29 cellular contexts compared by ENCODE assay signal in genomic region chr16:23402100-23402499, GRCh38. TPM values are rescaled to one million over a fixed set of nuclear protein-coding genes. Genes with fewer than 3 reads are reported as not detected.
DNase-seq lines count a peak whose midpoint lies in the region; ATAC-seq, FAIRE-seq and TF ChIP-seq lines count a peak whose summit lies in the region.
"Had no signal": no experiment of that assay in that cellular context is flagged by ENCODE, and none has a peak within 500 bp of the region (broad histone marks: within the 10 kb centered on the region; RNA-seq: fewer than 3 reads in every experiment).

No MANE protein-coding gene starts in this region.

- TF ChIP-seq CTCF in HepG2 (CRISPR knock-in tag; IDR thresholded peaks at IDR 0.05) (no peak), right lobe of liver (IDR thresholded peaks at IDR 0.05) (no peak), MM.1S (IDR thresholded peaks at IDR 0.05; ENCODE audit: low read length) (no peak), K562 (IDR thresholded peaks at IDR 0.05 in 2 of 3, conservative IDR thresholded peaks at IDR 0.05 in 1 of 3; ENCODE audit: insufficient read depth in 2 of 3, low read depth in 1 of 3, low read length in 3 of 3) (no peak), pancreas (IDR thresholded peaks at IDR 0.05) (no peak)

- TF ChIP-seq POLR2A in HepG2 (IDR thresholded peaks at IDR 0.05; ENCODE audit: insufficient read depth in 1 of 2, low read depth in 2 of 2, low read length in 2 of 2) (no peak), right lobe of liver (IDR thresholded peaks at IDR 0.05) (no peak), K562 (conservative IDR thresholded peaks at IDR 0.05) (no peak)

- H3K79me2 ChIP-seq in HepG2 (ENCODE audit: insufficient read depth, low read length) (no peaks in the 10 kb centered on the region), MM.1S (ENCODE audit: low read length) (no peaks in the 10 kb centered on the region), K562 (ENCODE audit: control insufficient read depth, insufficient read depth, low read length) (no peaks in the 10 kb centered on the region), GM23248 (ENCODE audit: insufficient read depth) (no peaks in the 10 kb centered on the region)

- no peak for ATAC-seq in HepG2
- ATAC-seq in right lobe of liver, result no peak
- ATAC-seq in K562, result no peak
- no peak for ATAC-seq in pancreas
- ATAC-seq: GM12878 had no signal

- H3K27me3 ChIP-seq in HepG2 (ENCODE audit: control insufficient read depth in 1 of 2, insufficient read depth in 2 of 2, low read length in 2 of 2) (no peaks in the 10 kb centered on the region), right lobe of liver (no peaks in the 10 kb centered on the region), MM.1S (replicated peaks; ENCODE audit: insufficient read depth, low read length) (no peaks in the 10 kb centered on the region), K562 (ENCODE audit: control insufficient read depth in 2 of 2, insufficient read depth in 2 of 2, low read length in 2 of 2) (no peaks in the 10 kb centered on the region), pancreas (no peaks in the 10 kb centered on the region), GM23248 (replicated peaks; ENCODE audit: insufficient read depth) (no peaks in the 10 kb centered on the region)
- H3K27me3 ChIP-seq: BE2C, BLaER1 had no signal

- H3K36me3 Mint-ChIP-seq in activated T-helper 2 cell treated with anti-CD3 and anti-CD28 coated beads, Interferon-gamma antibody, Interleukin-2, Interleukin-4, amounts not matched to agents 10 μg/mL and 5 μg/mL and 100 μg/mL, durations not matched to agents 14 hours and 24 hours and 36 hours (ENCODE audit: low read depth), result peaks cover 38% of the 10 kb centered on the region

- H3K9ac ChIP-seq in HepG2 (ENCODE audit: insufficient read depth, low read depth, low read length), result no peak overlapping the region
- H3K9ac ChIP-seq in MM.1S (ENCODE audit: low read length), result no peak overlapping the region
- H3K9ac ChIP-seq in K562 (ENCODE audit: insufficient read depth in 1 of 2, low read depth in 2 of 2, low read length in 2 of 2), result no peak overlapping the region
- H3K9ac ChIP-seq in GM23248, result no peak overlapping the region
- H3K9ac ChIP-seq: BLaER1 had no signal

- H3F3A ChIP-seq in MM.1S (ENCODE audit: insufficient read depth, low read length) (peaks cover 45% of the 10 kb centered on the region), GM23248 (ENCODE audit: insufficient read depth) (no peaks in the 10 kb centered on the region)

- 99% methylated on average over 2 of the region's 2 CpGs for WGBS in HepG2 (ENCODE audit: low lambda C conversion rate)
- 100% methylated on average over 2 of the region's 2 CpGs for WGBS in right lobe of liver (ENCODE audit: insufficient coverage, low coverage, low lambda C conversion rate, missing lambda C conversion rate)
- 83% methylated on average over 2 of the region's 2 CpGs for WGBS in K562 (ENCODE audit: insufficient coverage, low coverage, missing lambda C conversion rate)
- 98 to 99% methylated on average over 2 of the region's 2 CpGs for WGBS in pancreas, 2 donors
- WGBS in GM23248 (ENCODE audit: low coverage in 1 of 2, low lambda C conversion rate in 2 of 2, missing lambda C conversion rate in 2 of 2), 2 experiments, result 94 to 96% methylated on average over 2 of the region's 2 CpGs

- DNase-seq in HepG2 (ENCODE audit: low spot score), result no peak
- DNase-seq in right lobe of liver, result no peak
- no peak for DNase-seq in MM.1S
- DNase-seq in K562 (ENCODE audit: extremely low read depth in 1 of 4, low spot score in 3 of 4), result no peak
- DNase-seq in pancreas, result no peak
- DNase-seq in activated T-helper 2 cell treated with anti-CD3 and anti-CD28 coated beads, Interferon-gamma antibody, Interleukin-2, Interleukin-4, amounts not matched to agents 10 μg/mL and 5 μg/mL and 100 μg/mL, durations not matched to agents 14 hours and 24 hours and 36 hours (ENCODE audit: low spot score), result no peak
- no peak for DNase-seq in GM23248
- no peak for DNase-seq in UCSD-AML1 (lab: John Stamatoyannopoulos, UW; ENCODE audit: unreplicated experiment)
- DNase-seq: 8988T; ACHN; BE2C; C1 segment of cervical spinal cord; CD4-positive, alpha-beta memory T cell; CD4-positive, CD25-positive, alpha-beta regulatory T cell; CD8-positive, alpha-beta memory T cell; COR-L47; DMS 273 treated with DMSO at 0.1 percent for 48 hours; DMS153; DMS53; DMS79; DND-41; EL; GDM1 had no signal

- TF ChIP-seq EP300 in HepG2 (IDR thresholded peaks at IDR 0.05; ENCODE audit: low read depth in 2 of 2, low read length in 2 of 2) (no peak), HepG2 (CRISPR knock-in tag; IDR thresholded peaks at IDR 0.05; ENCODE audit: borderline replicate concordance) (no peak), K562 (IDR thresholded peaks at IDR 0.05; ENCODE audit: low read length) (no peak)

- H3K9me2 ChIP-seq in MM.1S (replicated peaks; ENCODE audit: insufficient read depth, low read length) (no peaks in the 10 kb centered on the region), GM23248 (ENCODE audit: insufficient read depth) (no peaks in the 10 kb centered on the region)

- H3K9me3 Mint-ChIP-seq in activated T-helper 2 cell treated with anti-CD3 and anti-CD28 coated beads, Interferon-gamma antibody, Interleukin-2, Interleukin-4, amounts not matched to agents 10 μg/mL and 5 μg/mL and 100 μg/mL, durations not matched to agents 14 hours and 24 hours and 36 hours, result no peaks in the 10 kb centered on the region
- H3K9me3 Mint-ChIP-seq: CD14-positive monocyte; CD4-positive, alpha-beta memory T cell; CD4-positive, CD25-positive, alpha-beta regulatory T cell; CD8-positive, alpha-beta memory T cell had no signal

- H3K4me2 ChIP-seq in HepG2 (ENCODE audit: low read depth, low read length) (no peak overlapping the region), MM.1S (ENCODE audit: low read depth, low read length) (no peak overlapping the region), K562 (ENCODE audit: insufficient read depth, low read length) (no peak overlapping the region), GM23248 (ENCODE audit: unreplicated experiment) (no peak overlapping the region)
- H3K4me2 ChIP-seq: BLaER1 had no signal

- peaks cover 31 to 86% of the 10 kb centered on the region in 2 experiments for H3K36me3 ChIP-seq in HepG2 (replicated peaks in 1 of 2; ENCODE audit: control insufficient read depth in 1 of 2, insufficient read depth in 2 of 2, low read length in 2 of 2)
- peaks cover 0 to 61% (median 8%) of the 10 kb centered on the region in 4 donors for H3K36me3 ChIP-seq in right lobe of liver
- no peaks in the 10 kb centered on the region for H3K36me3 ChIP-seq in MM.1S (replicated peaks; ENCODE audit: insufficient read depth, low read length)
- peaks cover 69% of the 10 kb centered on the region; the same call in 2 of the 3 replicates for H3K36me3 ChIP-seq in K562 (ENCODE audit: control insufficient read depth, insufficient read depth, low read length)
- peaks cover 0 to 27% (median 0%) of the 10 kb centered on the region in 3 donors for H3K36me3 ChIP-seq in pancreas
- peaks cover 33% of the 10 kb centered on the region for H3K36me3 ChIP-seq in GM23248 (ENCODE audit: low read depth)

- POLR2A ChIA-PET in HepG2 (lab: Yijun Ruan, JAX), result no interaction called here
- POLR2A ChIA-PET in K562 (lab: Yijun Ruan, JAX), result interaction anchor here (0.7 to 3.7 kb wide), 2 partner anchors 13 to 19 kb away, joined by 3 to 9 read pairs; no protein-coding TSS in a partner anchor

- in situ Hi-C loops in HepG2 (cut with HindIII; ENCODE audit: extremely low pct_ligation_motif_present, low pct_unique_long_range_greater_than_20kb) (no loop called here), K562 (cut with MboI) (no loop called here), GM23248 (cut with MboI) (no loop called here)

- no peak for FAIRE-seq in HepG2 (lab: Jason Lieb, UNC)
- FAIRE-seq in K562 (lab: Jason Lieb, UNC), result no peak
- FAIRE-seq in pancreas (lab: Jason Lieb, UNC), result no peak
- FAIRE-seq: A204.1, GM12878, GM12892, GM18507 had no signal

- no peak overlapping the region for H3K27ac ChIP-seq in HepG2 (ENCODE audit: extremely low read length, insufficient read depth, low read length)
- no peak overlapping the region for H3K27ac ChIP-seq in right lobe of liver
- H3K27ac ChIP-seq in MM.1S (ENCODE audit: low read length), result peak overlapping the region; percentile 97
- no peak overlapping the region for H3K27ac ChIP-seq in K562 (ENCODE audit: extremely low read depth, low read depth, low read length)
- peak overlapping the region; percentile 18 to 77 (median 52) for H3K27ac ChIP-seq in pancreas
- H3K27ac ChIP-seq in GM23248, result no peak overlapping the region
- H3K27ac ChIP-seq: BLaER1 had no signal

- H4K20me1 ChIP-seq in HepG2 (ENCODE audit: insufficient read depth, low read length) (no peaks in the 10 kb centered on the region), MM.1S (ENCODE audit: insufficient read depth, low read length) (no peaks in the 10 kb centered on the region), K562 (replicated peaks; ENCODE audit: control insufficient read depth, insufficient read depth, low read length) (0 out of 2 replicates have a peak, but pooled peaks cover 5% of the 10 kb centered on the region), GM23248 (ENCODE audit: insufficient read depth) (no peaks in the 10 kb centered on the region)
- H4K20me1 ChIP-seq: BLaER1 had no signal

- no peaks in the 10 kb centered on the region for H3K4me1 Mint-ChIP-seq in activated T-helper 2 cell treated with anti-CD3 and anti-CD28 coated beads, Interferon-gamma antibody, Interleukin-2, Interleukin-4, amounts not matched to agents 10 μg/mL and 5 μg/mL and 100 μg/mL, durations not matched to agents 14 hours and 24 hours and 36 hours (ENCODE audit: low read depth)
- H3K4me1 Mint-ChIP-seq: CD14-positive monocyte; CD4-positive, CD25-positive, alpha-beta regulatory T cell; CD8-positive, alpha-beta memory T cell had no signal

- no peak overlapping the region for H2AFZ ChIP-seq in HepG2 (ENCODE audit: low read length)
- no peak overlapping the region for H2AFZ ChIP-seq in MM.1S (ENCODE audit: low read length)
- no peak overlapping the region for H2AFZ ChIP-seq in K562 (ENCODE audit: low read depth, low read length)
- H2AFZ ChIP-seq in GM23248, result no peak overlapping the region

- BruUV-seq in HepG2 (replicated peaks; lab: Mats Ljungman, UMichigan), result no TSS peak
- no TSS peak for BruUV-seq in K562 (replicated peaks; lab: Mats Ljungman, UMichigan)

- no peak overlapping the region for H3K27ac Mint-ChIP-seq in activated T-helper 2 cell treated with anti-CD3 and anti-CD28 coated beads, Interferon-gamma antibody, Interleukin-2, Interleukin-4, amounts not matched to agents 10 μg/mL and 5 μg/mL and 100 μg/mL, durations not matched to agents 14 hours and 24 hours and 36 hours
- H3K27ac Mint-ChIP-seq: CD14-positive monocyte; CD4-positive, alpha-beta memory T cell; CD4-positive, CD25-positive, alpha-beta regulatory T cell had no signal

- no peak overlapping the region for H3K4me3 Mint-ChIP-seq in activated T-helper 2 cell treated with anti-CD3 and anti-CD28 coated beads, Interferon-gamma antibody, Interleukin-2, Interleukin-4, amounts not matched to agents 10 μg/mL and 5 μg/mL and 100 μg/mL, durations not matched to agents 14 hours and 24 hours and 36 hours (ENCODE audit: low read depth)
- H3K4me3 Mint-ChIP-seq: CD14-positive monocyte; CD4-positive, alpha-beta memory T cell; CD4-positive, CD25-positive, alpha-beta regulatory T cell; CD8-positive, alpha-beta memory T cell had no signal

- intact Hi-C loops in HepG2 (cut with micrococcal nuclease; ENCODE audit: unreplicated experiment), result no loop called here
- intact Hi-C loops in right lobe of liver (cut with DNase I), result no loop called here
- intact Hi-C loops in K562 (cut with micrococcal nuclease), result no loop called here
- intact Hi-C loops in pancreas (cut with DNase I), result no loop called here
- intact Hi-C loops in activated T-helper 2 cell treated with anti-CD3 and anti-CD28 coated beads, Interferon-gamma antibody, Interleukin-2, Interleukin-4, amounts not matched to agents 10 μg/mL and 5 μg/mL and 100 μg/mL, durations not matched to agents 14 hours and 24 hours and 36 hours (cut with micrococcal nuclease), result no loop called here

- H3K4me1 ChIP-seq in HepG2 (ENCODE audit: insufficient read depth, low read length), result no peaks in the 10 kb centered on the region
- H3K4me1 ChIP-seq in right lobe of liver, result no peaks in the 10 kb centered on the region
- H3K4me1 ChIP-seq in MM.1S (ENCODE audit: low read length), result peaks cover 65% of the 10 kb centered on the region
- no peaks in the 10 kb centered on the region for H3K4me1 ChIP-seq in K562 (replicated peaks in 1 of 2; ENCODE audit: control insufficient read depth in 2 of 2, insufficient read depth in 2 of 2, low read length in 2 of 2)
- peaks cover 6 to 14% (median 10%) of the 10 kb centered on the region in 3 donors for H3K4me1 ChIP-seq in pancreas
- H3K4me1 ChIP-seq in GM23248 (ENCODE audit: insufficient read depth), result no peaks in the 10 kb centered on the region
- H3K4me1 ChIP-seq: BE2C, BLaER1 had no signal

- H3K27me3 Mint-ChIP-seq in activated T-helper 2 cell treated with anti-CD3 and anti-CD28 coated beads, Interferon-gamma antibody, Interleukin-2, Interleukin-4, amounts not matched to agents 10 μg/mL and 5 μg/mL and 100 μg/mL, durations not matched to agents 14 hours and 24 hours and 36 hours (ENCODE audit: low read depth), result no peaks in the 10 kb centered on the region
- H3K27me3 Mint-ChIP-seq: CD4-positive, alpha-beta memory T cell; CD4-positive, CD25-positive, alpha-beta regulatory T cell; CD8-positive, alpha-beta memory T cell had no signal

- H3K9me1 ChIP-seq in K562 (ENCODE audit: control insufficient read depth, insufficient read depth, low read length), result no peaks in the 10 kb centered on the region

- no peak overlapping the region for H3K4me3 ChIP-seq in HepG2 (replicated peaks in 1 of 3; ENCODE audit: insufficient read depth in 1 of 3, low read depth in 2 of 3, low read length in 3 of 3)
- H3K4me3 ChIP-seq in right lobe of liver, result no peak overlapping the region
- no peak overlapping the region for H3K4me3 ChIP-seq in MM.1S (ENCODE audit: low read length)
- no peak overlapping the region for H3K4me3 ChIP-seq in K562
- no peak overlapping the region for H3K4me3 ChIP-seq in pancreas
- no peak overlapping the region for H3K4me3 ChIP-seq in GM23248
- H3K4me3 ChIP-seq: BLaER1, GM12878 had no signal

- CTCF ChIA-PET in HepG2 (lab: Yijun Ruan, JAX; ENCODE audit: low intra/inter-chr PET ratio, low total read pairs) (no interaction called here), K562 (lab: Yijun Ruan, JAX; ENCODE audit: low intra/inter-chr PET ratio) (no interaction called here)

- no peak for TF ChIP-seq RAD21 in HepG2 (CRISPR knock-in tag; IDR thresholded peaks at IDR 0.05)
- TF ChIP-seq RAD21 in K562 (CRISPR knock-in tag; conservative IDR thresholded peaks at IDR 0.05 in 1 of 2, IDR thresholded peaks at IDR 0.05 in 1 of 2), result no peak

- H3K9me3 ChIP-seq in HepG2 (ENCODE audit: low read length) (no peaks in the 10 kb centered on the region), right lobe of liver (no peaks in the 10 kb centered on the region), MM.1S (replicated peaks; ENCODE audit: insufficient read depth, low read length) (no peaks in the 10 kb centered on the region), K562 (replicated peaks; ENCODE audit: control insufficient read depth, insufficient read depth, low read depth, low read length) (no peaks in the 10 kb centered on the region), pancreas (no peaks in the 10 kb centered on the region), GM23248 (ENCODE audit: low read depth) (no peaks in the 10 kb centered on the region)
- H3K9me3 ChIP-seq: BE2C, BLaER1 had no signal

RNA-seq across cellular contexts. Expression of gene COG7, which starts 50.9 kb away (rescaled TPM):
- total RNA-seq in HepG2 (2016; rRNA removed; fragmentation: Illumina TruSeq; extraction: Trizol) (12.6 and 15.4 TPM in 2 replicates), right lobe of liver (10 to 100 TPM in 1 of 6 experiments, 1 to 10 TPM in 5; 7.5 to 11.2 (median 8.4) TPM), K562 (2014; rRNA removed) (10.3 and 15.6 TPM in 2 replicates), K562 (2014; rRNA removed; fragmentation: Illumina TruSeq; extraction: Trizol) (10.1 and 12.6 TPM in 2 replicates), K562 (2015; rRNA removed; fragmentation: Illumina TruSeq; extraction: Trizol) (15.1 and 17.4 TPM in 2 replicates), K562 (2021) (15.7 and 16.0 TPM in 2 replicates), pancreas (10 to 100 TPM in 1 of 6 donors, 1 to 10 TPM in 5; 5.9 to 13.6 (median 8.0) TPM)
- total RNA-seq in HepG2 (2016; cell fraction: cytosol; rRNA removed; fragmentation: Illumina TruSeq; extraction: Trizol; ENCODE audit: low read depth), result 9.2 and 9.5 TPM in 2 replicates
- total RNA-seq in HepG2 (2016; cell fraction: insoluble cytoplasmic fraction; rRNA removed; fragmentation: Illumina TruSeq; extraction: Trizol), result 14.1 and 14.7 TPM in 2 replicates
- total RNA-seq in HepG2 (2016; cell fraction: membrane; rRNA removed; fragmentation: Illumina TruSeq; extraction: Trizol), result 8.1 and 9.4 TPM in 2 replicates
- total RNA-seq in HepG2 (2016; cell fraction: nucleus; rRNA removed; fragmentation: Illumina TruSeq; extraction: Trizol), result 16.3 and 18.0 TPM in 2 replicates
- polyA plus RNA-seq in HepG2 (2011; rRNA removed) (51.0 and 54.5 TPM in 2 replicates), K562 (2011; rRNA removed) (17.4 and 33.4 TPM in 2 replicates), K562 (2014; fragmentation: Illumina TruSeq; extraction: Trizol) (17.6 and 18.9 TPM in 2 replicates), K562 (2014; fragmentation: Nextera tagmentation; extraction: Ambion mirVana) (1 to 10 TPM; 3.8 to 7.6 TPM), K562 (2014; rRNA removed) (13.4 and 16.6 TPM in 2 replicates), pancreas (10 to 100 TPM; 21.8 to 34.0 TPM), GM23248 (2016; fragmentation: Nextera tagmentation; extraction: Ambion mirVana) (13.5 and 14.6 TPM in 2 replicates)
- 32.5 and 55.6 TPM in 2 replicates for polyA plus RNA-seq in HepG2 (2011; cell fraction: cytosol; rRNA removed)
- 105 and 118 TPM in 2 replicates for polyA plus RNA-seq in HepG2 (2011; cell fraction: nucleus; rRNA removed)
- 18.4 and 20.0 TPM in 2 replicates for polyA plus RNA-seq in HepG2 (2012)
- polyA plus RNA-seq in HepG2 (2016; cell fraction: cytosol; fragmentation: Illumina TruSeq; extraction: Trizol; ENCODE audit: low read depth), result 1.5 and 2.3 TPM in 2 replicates
- 22.3 and 23.7 TPM in 2 replicates for polyA plus RNA-seq in HepG2 (2016; cell fraction: insoluble cytoplasmic fraction; fragmentation: Illumina TruSeq; extraction: Trizol; ENCODE audit: low read depth)
- polyA plus RNA-seq in HepG2 (2016; cell fraction: membrane; fragmentation: Illumina TruSeq; extraction: Trizol; ENCODE audit: low read depth), result 3.7 and 4.9 TPM in 2 replicates
- polyA plus RNA-seq in HepG2 (2016; cell fraction: nucleus; fragmentation: Illumina TruSeq; extraction: Trizol; ENCODE audit: insufficient read depth, low read depth), result 47.6 and 49.5 TPM in 2 replicates
- 44.8 and 70.9 TPM in 2 replicates for polyA minus RNA-seq in HepG2 (2011; rRNA and poly(A)+ RNA removed; ENCODE audit: low replicate concordance)
- polyA minus RNA-seq in HepG2 (2011; cell fraction: cytosol; rRNA and poly(A)+ RNA removed), result 14.6 and 17.4 TPM in 2 replicates
- 42.8 and 50.6 TPM in 2 replicates for polyA minus RNA-seq in HepG2 (2011; cell fraction: nucleus; rRNA and poly(A)+ RNA removed)
- 130 and 148 TPM in 2 replicates for total RNA-seq in K562 (2011; cell fraction: chromatin; rRNA removed; ENCODE audit: low replicate concordance)
- 64.2 and 80.3 TPM in 2 replicates for total RNA-seq in K562 (2011; cell fraction: nucleolus; rRNA removed)
- 81.6 and 84.3 TPM in 2 replicates for total RNA-seq in K562 (2011; cell fraction: nucleoplasm; rRNA removed)
- polyA plus RNA-seq in K562 (2011; cell fraction: cytosol; rRNA removed), result 39.4 and 44.8 TPM in 2 replicates
- polyA plus RNA-seq in K562 (2011; cell fraction: nucleus; rRNA removed), result 62.0 and 68.1 TPM in 2 replicates
- 12.1 and 16.8 TPM in 2 replicates for polyA plus RNA-seq in K562 (2012)
- 28.9 and 31.1 TPM in 2 replicates for polyA minus RNA-seq in K562 (2011; rRNA and poly(A)+ RNA removed)
- 13.2 and 19.2 TPM in 2 replicates for polyA minus RNA-seq in K562 (2011; cell fraction: cytosol; rRNA and poly(A)+ RNA removed)
- 18.8 and 25.3 TPM in 2 replicates for polyA minus RNA-seq in K562 (2011; cell fraction: nucleus; rRNA and poly(A)+ RNA removed)
- total RNA-seq in activated T-helper 2 cell treated with anti-CD3 and anti-CD28 coated beads, Interferon-gamma antibody, Interleukin-2, Interleukin-4, amounts not matched to agents 10 μg/mL and 5 μg/mL and 100 μg/mL, durations not matched to agents 14 hours and 24 hours and 36 hours, result 23.8 and 24.2 TPM in 2 replicates
- 15.6 and 16.3 TPM in 2 replicates for total RNA-seq in GM23248 (2014; rRNA removed; shearing (Covaris generic))

Comparison
In these comparisons a context has a peak if more than half of its experiments do, and no peak if none do; other contexts are left out.
1. H3K27ac ChIP-seq: peak in MM.1S (single experiment) and pancreas (4 of 4); none in HepG2 (single experiment), right lobe of liver (0 of 3), K562 (single experiment) and GM23248 (single experiment).
2. Of the 241 proteins assayed by ChIP-seq in both HepG2 and K562: peak only in HepG2: MAFF and MAFK; only in K562: none; in both: none; in neither: 239.